Comparison of ENCODE assay signal across 20 cellular contexts in the genomic region with DNA sequence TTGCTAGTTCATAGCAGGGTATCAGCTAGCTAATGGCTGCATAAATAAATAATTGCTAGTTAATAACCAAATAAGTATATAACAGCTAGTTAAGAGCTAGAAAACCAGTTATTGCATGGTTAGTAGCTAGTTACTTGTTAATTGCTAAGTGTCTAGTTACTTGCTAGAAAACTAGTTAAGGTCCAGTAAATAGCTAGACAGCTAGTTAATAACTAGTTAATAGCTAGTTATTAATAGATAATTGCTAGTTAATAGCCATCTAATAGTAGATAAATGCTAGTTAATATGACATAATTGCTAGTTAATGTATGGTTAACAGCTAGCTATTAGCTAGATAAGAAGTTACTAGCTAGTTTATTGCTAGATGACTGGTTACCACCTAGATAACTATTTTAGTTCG.
A peak's percentile ranks its signal among the peaks of the same experiment; 100 is the strongest.
DNase-seq lines count a peak whose midpoint lies in the region; ATAC-seq, FAIRE-seq and TF ChIP-seq lines count a peak whose summit lies in the region.
"Had no signal": no experiment of that assay in that cellular context is flagged by ENCODE, and none has a peak within 500 bp of the region (broad histone marks: within the 10 kb centered on the region; RNA-seq: fewer than 3 reads in every experiment).

No MANE protein-coding gene starts in this region.

- no peak overlapping the region for H4K91ac ChIP-seq in H1 (replicated peaks; ENCODE audit: insufficient read length, low read length)

- FAIRE-seq in A549 (lab: Jason Lieb, UNC) = peak; percentile 13
- peak; percentile 72 for FAIRE-seq in astrocyte (lab: Jason Lieb, UNC)
- FAIRE-seq in H1 (lab: Jason Lieb, UNC) = no peak
- FAIRE-seq: D721Med had no signal

- no peak overlapping the region for H3K9ac ChIP-seq in astrocyte (ENCODE audit: low read length)
- H3K9ac ChIP-seq in H1 (replicated peaks in 1 of 4; ENCODE audit: extremely low read depth in 1 of 4, low read depth in 3 of 4, low read length in 3 of 4) = no peak overlapping the region
- H3K9ac ChIP-seq: BLaER1 had no signal

- DNase-seq in A549 (ENCODE audit: low read depth in 1 of 2, low spot score in 1 of 2) (no peak), astrocyte (ENCODE audit: low read depth) (no peak), H1 (ENCODE audit: low read depth in 1 of 2, low spot score in 2 of 2) (no peak), D341Med (ENCODE audit: low spot score) (no peak), RWPE1 (ENCODE audit: low spot score) (no peak)
- DNase-seq: 8988T; Caco-2; CD4-positive, CD25-positive, alpha-beta regulatory T cell; CD8-positive, alpha-beta T cell; DMS 273 treated with DMSO at 0.1 percent for 48 hours; DMS79; EL; GDM1; GOT3; H7; HCEC 1CT had no signal

- H2BK15ac ChIP-seq in H1 (ENCODE audit: low read length) = no peak overlapping the region

- CTCF ChIA-PET in A549 (lab: Yijun Ruan, JAX) = no interaction called here
- CTCF ChIA-PET in H1 (lab: Charles Lee; ENCODE audit: partially characterized antibody) = no interaction called here
- CTCF ChIA-PET in RWPE1 (lab: Yijun Ruan, JAX) = no interaction called here

- H3K9me3 Mint-ChIP-seq in astrocyte (ENCODE audit: unreplicated experiment) = no peaks in the 10 kb centered on the region

- H3K4me3 Mint-ChIP-seq in astrocyte (ENCODE audit: unreplicated experiment) = no peak overlapping the region
- H3K4me3 Mint-ChIP-seq: CD4-positive, CD25-positive, alpha-beta regulatory T cell; CD8-positive, alpha-beta T cell had no signal

- H2BK120ac ChIP-seq in H1 (replicated peaks; ENCODE audit: low read depth, low read length) = no peak overlapping the region

- H2BK5ac ChIP-seq in H1 (ENCODE audit: low read depth, low read length) = no peak overlapping the region

- H3K79me2 ChIP-seq in astrocyte (ENCODE audit: insufficient read depth, low read length) (no peaks in the 10 kb centered on the region), H1 (ENCODE audit: control insufficient read depth in 1 of 2, insufficient read depth in 2 of 2, low read length in 2 of 2) (no peaks in the 10 kb centered on the region)

- H3K4me2 ChIP-seq in A549 = no peak overlapping the region
- no peak overlapping the region for H3K4me2 ChIP-seq in astrocyte (ENCODE audit: low read length)
- H3K4me2 ChIP-seq in H1 (ENCODE audit: insufficient read depth in 1 of 2, low read depth in 2 of 2, low read length in 2 of 2) = no peak overlapping the region
- H3K4me2 ChIP-seq: BLaER1 had no signal

- no peak overlapping the region for H2AFZ ChIP-seq in astrocyte (ENCODE audit: low read depth, low read length)
- no peak overlapping the region for H2AFZ ChIP-seq in H1 (ENCODE audit: low read length)

- no peak overlapping the region for H3K14ac ChIP-seq in H1 (ENCODE audit: insufficient read length)

- no peak overlapping the region for H3K23ac ChIP-seq in H1 (ENCODE audit: insufficient read length)

- H4K8ac ChIP-seq in H1 (ENCODE audit: extremely low read depth, insufficient read depth, low read length) = no peak overlapping the region

- H3K9me3 ChIP-seq in A549 (peaks cover 32% of the 10 kb centered on the region; the same call in 2 of the 3 replicates), astrocyte (ENCODE audit: insufficient read depth, low read depth, low read length) (no peaks in the 10 kb centered on the region), H1 (ENCODE audit: insufficient read depth in 2 of 2, low read depth in 1 of 2, low read length in 1 of 2) (peaks cover 0 to 20% of the 10 kb centered on the region in 2 experiments; a peak in 1 of 4 replicates)
- H3K9me3 ChIP-seq: Caco-2 had no signal

- no peaks in the 10 kb centered on the region for H3K79me1 ChIP-seq in H1 (ENCODE audit: low read depth, low read length)

- TF ChIP-seq RAD21 in A549 (conservative IDR thresholded peaks at IDR 0.05 in 1 of 2, IDR thresholded peaks at IDR 0.05 in 1 of 2) = no peak
- TF ChIP-seq RAD21 in H1 (IDR thresholded peaks at IDR 0.05 in 1 of 2, conservative IDR thresholded peaks at IDR 0.05 in 1 of 2; ENCODE audit: low read depth in 2 of 2, low read length in 2 of 2) = no peak

- H3K4ac ChIP-seq in H1 (replicated peaks; ENCODE audit: insufficient read length, low read depth, low read length) = no peak overlapping the region

- WGBS in A549 (ENCODE audit: missing lambda C conversion rate) = 0% methylated on average over 1 of the region's 1 CpG
- 85% methylated on average over 1 of the region's 1 CpG; no CpG with 5 or more reads in 1 of the 2 experiments for WGBS in H1 (ENCODE audit: extremely low coverage in 1 of 2, insufficient coverage in 1 of 2, insufficient read length in 1 of 2, insufficient replicate concordance in 2 of 2, low coverage in 1 of 2, low lambda C conversion rate in 2 of 2, missing lambda C conversion rate in 1 of 2), 2 experiments

- H2AK5ac ChIP-seq in H1 (ENCODE audit: low read depth, low read length) = no peak overlapping the region

- TF ChIP-seq CTCF in A549 (IDR thresholded peaks at IDR 0.05) (no peak), astrocyte (IDR thresholded peaks at IDR 0.05; ENCODE audit: insufficient read depth, low read depth, low read length) (no peak), H1 (IDR thresholded peaks at IDR 0.05; ENCODE audit: control extremely low read depth in 1 of 3, insufficient read depth in 1 of 3, low read depth in 1 of 3, low read length in 3 of 3) (no peak), RWPE1 (conservative IDR thresholded peaks at IDR 0.05; ENCODE audit: low read depth) (no peak)

- no peaks in the 10 kb centered on the region for H3K36me3 Mint-ChIP-seq in astrocyte (ENCODE audit: low read depth, unreplicated experiment)
- H3K36me3 Mint-ChIP-seq: CD4-positive, CD25-positive, alpha-beta regulatory T cell; CD8-positive, alpha-beta T cell had no signal

- H4K20me1 ChIP-seq in astrocyte (ENCODE audit: insufficient read depth, low read length) (no peaks in the 10 kb centered on the region), H1 (replicated peaks in 1 of 2; ENCODE audit: control insufficient read depth in 1 of 2, insufficient read depth in 2 of 2, low read length in 2 of 2) (no peaks in the 10 kb centered on the region)
- H4K20me1 ChIP-seq: BLaER1 had no signal

- H3K27ac ChIP-seq in A549 = no peak overlapping the region
- no peak overlapping the region for H3K27ac ChIP-seq in astrocyte (ENCODE audit: low read depth, low read length)
- no peak overlapping the region for H3K27ac ChIP-seq in H1 (ENCODE audit: low read depth, low read length)
- H3K27ac ChIP-seq in RWPE1 = no peak overlapping the region
- H3K27ac ChIP-seq: BLaER1, C4-2B had no signal

- no peak overlapping the region for H3K18ac ChIP-seq in H1 (ENCODE audit: extremely low read depth, low read length)

- H3K36me3 ChIP-seq in astrocyte (ENCODE audit: insufficient read depth, low read length) = no peaks in the 10 kb centered on the region
- H3K36me3 ChIP-seq in H1 (ENCODE audit: control insufficient read depth in 2 of 4, insufficient read depth in 4 of 4, low read length in 3 of 4) = no peaks in the 10 kb centered on the region
- H3K36me3 ChIP-seq: BLaER1 had no signal

- POLR2A ChIA-PET in A549 (lab: Yijun Ruan, JAX) = no interaction called here
- POLR2A ChIA-PET in H1 (lab: Charles Lee; ENCODE audit: partially characterized antibody) = no interaction called here
- POLR2A ChIA-PET in RWPE1 (lab: Yijun Ruan, JAX; ENCODE audit: low non-redundant PET) = no interaction called here

- no peak overlapping the region for H3K27ac Mint-ChIP-seq in astrocyte (ENCODE audit: unreplicated experiment)
- H3K27ac Mint-ChIP-seq: CD4-positive, CD25-positive, alpha-beta regulatory T cell; CD8-positive, alpha-beta T cell had no signal

- H3K4me1 ChIP-seq in A549 = no peaks in the 10 kb centered on the region
- H3K4me1 ChIP-seq in astrocyte (ENCODE audit: insufficient read depth, low read length) = no peaks in the 10 kb centered on the region
- no peaks in the 10 kb centered on the region for H3K4me1 ChIP-seq in H1 (replicated peaks in 1 of 4; ENCODE audit: control insufficient read depth in 3 of 4, insufficient read depth in 4 of 4, low read length in 3 of 4)
- H3K4me1 ChIP-seq: BLaER1, Caco-2 had no signal

- H2BK12ac ChIP-seq in H1 (ENCODE audit: low read depth, low read length) = no peak overlapping the region

- no peaks in the 10 kb centered on the region for H3K27me3 Mint-ChIP-seq in astrocyte (ENCODE audit: low read depth, unreplicated experiment)
- H3K27me3 Mint-ChIP-seq: CD4-positive, CD25-positive, alpha-beta regulatory T cell had no signal

- H3K56ac ChIP-seq in H1 (replicated peaks; ENCODE audit: insufficient read length, low read depth, low read length) = no peak overlapping the region

- ATAC-seq in A549 = no peak
- no peak for ATAC-seq in HG03196 (IDR thresholded peaks at IDR 0.05; ENCODE audit: unreplicated experiment)
- ATAC-seq: CD8-positive, alpha-beta T cell had no signal

- H3K23me2 ChIP-seq in H1 (ENCODE audit: low read depth, low read length) = no peaks in the 10 kb centered on the region

- H3K27me3 ChIP-seq in astrocyte (ENCODE audit: insufficient read depth, low read length) (no peaks in the 10 kb centered on the region), H1 (replicated peaks in 1 of 4; ENCODE audit: control insufficient read depth in 3 of 4, extremely low read depth in 1 of 4, insufficient read depth in 3 of 4, low read length in 3 of 4) (no peaks in the 10 kb centered on the region)
- H3K27me3 ChIP-seq: BLaER1 had no signal

- no peak overlapping the region for H3K4me3 ChIP-seq in A549
- no peak overlapping the region for H3K4me3 ChIP-seq in astrocyte (ENCODE audit: insufficient read depth, low read depth, low read length)
- H3K4me3 ChIP-seq in H1 (ENCODE audit: extremely low read depth in 1 of 4, insufficient read depth in 2 of 4, low read depth in 3 of 4, low read length in 4 of 4) = no peak overlapping the region
- H3K4me3 ChIP-seq: BLaER1 had no signal

- no peak for TF ChIP-seq POLR2A in A549 (IDR thresholded peaks at IDR 0.05; ENCODE audit: low read length)
- TF ChIP-seq POLR2A in H1 (IDR thresholded peaks at IDR 0.05; ENCODE audit: control extremely low read depth in 1 of 2, low read depth in 2 of 2, low read length in 2 of 2) = no peak

- H2BK20ac ChIP-seq in H1 (ENCODE audit: low read length) = no peak overlapping the region

- H3K4me1 Mint-ChIP-seq in astrocyte (ENCODE audit: low read depth, unreplicated experiment) = no peaks in the 10 kb centered on the region
- H3K4me1 Mint-ChIP-seq: CD4-positive, CD25-positive, alpha-beta regulatory T cell had no signal

- TF ChIP-seq EP300 in A549 (IDR thresholded peaks at IDR 0.05) = no peak
- TF ChIP-seq EP300 in H1 (IDR thresholded peaks at IDR 0.05; ENCODE audit: borderline replicate concordance in 1 of 2, low read depth in 2 of 2, low read length in 2 of 2) = no peak

- no peak overlapping the region for H4K5ac ChIP-seq in H1 (ENCODE audit: insufficient read length, low read depth, low read length)

TF ChIP-seq in A549, 52 proteins besides CTCF, POLR2A, EP300 and RAD21 (continues in another document):
- TF ChIP-seq PHF8 (IDR thresholded peaks at IDR 0.05; ENCODE audit: borderline replicate concordance, low read depth) (no peak), CBX8 (IDR thresholded peaks at IDR 0.05) (no peak), RFX5 (IDR thresholded peaks at IDR 0.05) (no peak)

TF ChIP-seq in H1, 55 proteins besides CTCF, POLR2A, EP300 and RAD21:
- TF ChIP-seq SP4 (IDR thresholded peaks at IDR 0.05; ENCODE audit: low read length) (no peak), BRCA1 (IDR thresholded peaks at IDR 0.05; ENCODE audit: low read depth, low read length) (peak; percentile 78)
